In genomic region chr12:9739404-9740108, GRCh38 we compare ENCODE assay signal across 2 cellular contexts.
TF ChIP-seq lines count a peak whose summit lies in the region.

No MANE protein-coding gene starts in this region.

TF ChIP-seq in K562, 482 proteins besides CTCF, POLR2A, EP300 and RAD21 (continues in another document):
- TF ChIP-seq SUPT5H (IDR thresholded peaks at IDR 0.05), result peak; percentile 56
- peak; percentile 47; the same call in 1 of the 2 replicates for TF ChIP-seq GABPB1 (CRISPR knock-in tag; IDR thresholded peaks at IDR 0.05)
- TF ChIP-seq VEZF1 (CRISPR knock-in tag; IDR thresholded peaks at IDR 0.05), result peak; percentile 80
- TF ChIP-seq RBFOX2 (IDR thresholded peaks at IDR 0.05; ENCODE audit: low read depth, low read length), result peak; percentile 70
- peak; percentile 73 for TF ChIP-seq ZFX (CRISPR knock-in tag; IDR thresholded peaks at IDR 0.05)
- TF ChIP-seq MAZ (CRISPR knock-in tag; conservative IDR thresholded peaks at IDR 0.05 in 1 of 2, IDR thresholded peaks at IDR 0.05 in 1 of 2), result peak; percentile 58 to 63
- peak; percentile 75 for TF ChIP-seq POLR2G (IDR thresholded peaks at IDR 0.05; ENCODE audit: low read depth, low read length)
- 0 out of 2 replicates have a peak, but pooled peaks have one; percentile 7 for TF ChIP-seq POLR2AphosphoS5 (IDR thresholded peaks at IDR 0.05; ENCODE audit: control insufficient read depth, insufficient read depth, low read depth, low read length)
- 0 out of 2 replicates have a peak, but pooled peaks have one; percentile 47 for TF ChIP-seq E2F3 (CRISPR knock-in tag; IDR thresholded peaks at IDR 0.05)
- TF ChIP-seq, protein P1, sequence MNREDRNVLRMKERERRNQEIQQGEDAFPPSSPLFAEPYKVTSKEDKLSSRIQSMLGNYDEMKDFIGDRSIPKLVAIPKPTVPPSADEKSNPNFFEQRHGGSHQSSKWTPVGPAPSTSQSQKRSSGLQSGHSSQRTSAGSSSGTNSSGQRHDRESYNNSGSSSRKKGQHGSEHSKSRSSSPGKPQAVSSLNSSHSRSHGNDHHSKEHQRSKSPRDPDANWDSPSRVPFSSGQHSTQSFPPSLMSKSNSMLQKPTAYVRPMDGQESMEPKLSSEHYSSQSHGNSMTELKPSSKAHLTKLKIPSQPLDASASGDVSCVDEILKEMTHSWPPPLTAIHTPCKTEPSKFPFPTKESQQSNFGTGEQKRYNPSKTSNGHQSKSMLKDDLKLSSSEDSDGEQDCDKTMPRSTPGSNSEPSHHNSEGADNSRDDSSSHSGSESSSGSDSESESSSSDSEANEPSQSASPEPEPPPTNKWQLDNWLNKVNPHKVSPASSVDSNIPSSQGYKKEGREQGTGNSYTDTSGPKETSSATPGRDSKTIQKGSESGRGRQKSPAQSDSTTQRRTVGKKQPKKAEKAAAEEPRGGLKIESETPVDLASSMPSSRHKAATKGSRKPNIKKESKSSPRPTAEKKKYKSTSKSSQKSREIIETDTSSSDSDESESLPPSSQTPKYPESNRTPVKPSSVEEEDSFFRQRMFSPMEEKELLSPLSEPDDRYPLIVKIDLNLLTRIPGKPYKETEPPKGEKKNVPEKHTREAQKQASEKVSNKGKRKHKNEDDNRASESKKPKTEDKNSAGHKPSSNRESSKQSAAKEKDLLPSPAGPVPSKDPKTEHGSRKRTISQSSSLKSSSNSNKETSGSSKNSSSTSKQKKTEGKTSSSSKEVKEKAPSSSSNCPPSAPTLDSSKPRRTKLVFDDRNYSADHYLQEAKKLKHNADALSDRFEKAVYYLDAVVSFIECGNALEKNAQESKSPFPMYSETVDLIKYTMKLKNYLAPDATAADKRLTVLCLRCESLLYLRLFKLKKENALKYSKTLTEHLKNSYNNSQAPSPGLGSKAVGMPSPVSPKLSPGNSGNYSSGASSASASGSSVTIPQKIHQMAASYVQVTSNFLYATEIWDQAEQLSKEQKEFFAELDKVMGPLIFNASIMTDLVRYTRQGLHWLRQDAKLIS (CRISPR knock-in tag; IDR thresholded peaks at IDR 0.05), result 0 out of 2 replicates have a peak, but pooled peaks have one; percentile 37
- peak; percentile 70 for TF ChIP-seq CXXC5 (CRISPR knock-in tag; IDR thresholded peaks at IDR 0.05)
- TF ChIP-seq TFAP4 (CRISPR knock-in tag; IDR thresholded peaks at IDR 0.05; ENCODE audit: borderline replicate concordance), result peak; percentile 76
- TF ChIP-seq, protein P2, sequence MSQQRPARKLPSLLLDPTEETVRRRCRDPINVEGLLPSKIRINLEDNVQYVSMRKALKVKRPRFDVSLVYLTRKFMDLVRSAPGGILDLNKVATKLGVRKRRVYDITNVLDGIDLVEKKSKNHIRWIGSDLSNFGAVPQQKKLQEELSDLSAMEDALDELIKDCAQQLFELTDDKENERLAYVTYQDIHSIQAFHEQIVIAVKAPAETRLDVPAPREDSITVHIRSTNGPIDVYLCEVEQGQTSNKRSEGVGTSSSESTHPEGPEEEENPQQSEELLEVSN (IDR thresholded peaks at IDR 0.05; ENCODE audit: borderline replicate concordance in 1 of 2, extremely low read depth in 1 of 2, insufficient read depth in 1 of 2, insufficient read length in 1 of 2, low read depth in 1 of 2, low read length in 1 of 2, poor library complexity in 1 of 2, severe bottlenecking in 1 of 2), result peak; percentile 19 to 77
- TF ChIP-seq POLR2B (IDR thresholded peaks at IDR 0.05; ENCODE audit: low read depth, partially characterized antibody), result peak; percentile 32
- 0 out of 2 replicates have a peak, but pooled peaks have one; percentile 11 for TF ChIP-seq EGR1 (conservative IDR thresholded peaks at IDR 0.05)
- peak; percentile 44; the same call in 1 of the 2 replicates for TF ChIP-seq ELF1 (tag; IDR thresholded peaks at IDR 0.05)
- peak in 1 of 2 experiments; percentile 63; a peak in 1 of 4 replicates for TF ChIP-seq KDM4B (IDR thresholded peaks at IDR 0.05; ENCODE audit: borderline replicate concordance in 2 of 2, low read depth in 1 of 2)
- peak; percentile 78 to 81 for TF ChIP-seq NRF1 (conservative IDR thresholded peaks at IDR 0.05 in 1 of 2, IDR thresholded peaks at IDR 0.05 in 1 of 2)
- peak; percentile 47; the same call in 1 of the 2 replicates for TF ChIP-seq PHF8 (IDR thresholded peaks at IDR 0.05; ENCODE audit: borderline replicate concordance, low read length)
- peak; percentile 48 for TF ChIP-seq DACH1 (IDR thresholded peaks at IDR 0.05; ENCODE audit: partially characterized antibody)
- 0 out of 2 replicates have a peak, but pooled peaks have one; percentile 2 for TF ChIP-seq CC2D1A (IDR thresholded peaks at IDR 0.05)
- TF ChIP-seq PHF20 (IDR thresholded peaks at IDR 0.05; ENCODE audit: partially characterized antibody), result peak; percentile 47
- peak; percentile 62; the same call in 1 of the 2 replicates for TF ChIP-seq RB1 (IDR thresholded peaks at IDR 0.05; ENCODE audit: low read depth)

TF ChIP-seq in HepG2, 621 proteins besides CTCF, POLR2A, EP300 and RAD21:
- TF ChIP-seq, protein P3, sequence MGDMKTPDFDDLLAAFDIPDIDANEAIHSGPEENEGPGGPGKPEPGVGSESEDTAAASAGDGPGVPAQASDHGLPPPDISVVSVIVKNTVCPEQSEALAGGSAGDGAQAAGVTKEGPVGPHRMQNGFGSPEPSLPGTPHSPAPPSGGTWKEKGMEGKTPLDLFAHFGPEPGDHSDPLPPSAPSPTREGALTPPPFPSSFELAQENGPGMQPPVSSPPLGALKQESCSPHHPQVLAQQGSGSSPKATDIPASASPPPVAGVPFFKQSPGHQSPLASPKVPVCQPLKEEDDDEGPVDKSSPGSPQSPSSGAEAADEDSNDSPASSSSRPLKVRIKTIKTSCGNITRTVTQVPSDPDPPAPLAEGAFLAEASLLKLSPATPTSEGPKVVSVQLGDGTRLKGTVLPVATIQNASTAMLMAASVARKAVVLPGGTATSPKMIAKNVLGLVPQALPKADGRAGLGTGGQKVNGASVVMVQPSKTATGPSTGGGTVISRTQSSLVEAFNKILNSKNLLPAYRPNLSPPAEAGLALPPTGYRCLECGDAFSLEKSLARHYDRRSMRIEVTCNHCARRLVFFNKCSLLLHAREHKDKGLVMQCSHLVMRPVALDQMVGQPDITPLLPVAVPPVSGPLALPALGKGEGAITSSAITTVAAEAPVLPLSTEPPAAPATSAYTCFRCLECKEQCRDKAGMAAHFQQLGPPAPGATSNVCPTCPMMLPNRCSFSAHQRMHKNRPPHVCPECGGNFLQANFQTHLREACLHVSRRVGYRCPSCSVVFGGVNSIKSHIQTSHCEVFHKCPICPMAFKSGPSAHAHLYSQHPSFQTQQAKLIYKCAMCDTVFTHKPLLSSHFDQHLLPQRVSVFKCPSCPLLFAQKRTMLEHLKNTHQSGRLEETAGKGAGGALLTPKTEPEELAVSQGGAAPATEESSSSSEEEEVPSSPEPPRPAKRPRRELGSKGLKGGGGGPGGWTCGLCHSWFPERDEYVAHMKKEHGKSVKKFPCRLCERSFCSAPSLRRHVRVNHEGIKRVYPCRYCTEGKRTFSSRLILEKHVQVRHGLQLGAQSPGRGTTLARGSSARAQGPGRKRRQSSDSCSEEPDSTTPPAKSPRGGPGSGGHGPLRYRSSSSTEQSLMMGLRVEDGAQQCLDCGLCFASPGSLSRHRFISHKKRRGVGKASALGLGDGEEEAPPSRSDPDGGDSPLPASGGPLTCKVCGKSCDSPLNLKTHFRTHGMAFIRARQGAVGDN (CRISPR knock-in tag; IDR thresholded peaks at IDR 0.05), result peak; percentile 65
- peak; percentile 52; the same call in 1 of the 2 replicates for TF ChIP-seq TFDP1 (CRISPR knock-in tag; IDR thresholded peaks at IDR 0.05; ENCODE audit: borderline replicate concordance)
- peak; percentile 51; the same call in 1 of the 2 replicates for TF ChIP-seq ZFY (CRISPR knock-in tag; IDR thresholded peaks at IDR 0.05)
- TF ChIP-seq GABPB1 (CRISPR knock-in tag; IDR thresholded peaks at IDR 0.05), result peak; percentile 59; the same call in 1 of the 2 replicates
- TF ChIP-seq E2F1 (CRISPR knock-in tag; IDR thresholded peaks at IDR 0.05), result 0 out of 2 replicates have a peak, but pooled peaks have one; percentile 42
- 0 out of 2 replicates have a peak, but pooled peaks have one; percentile 48 for TF ChIP-seq YEATS4 (CRISPR knock-in tag; IDR thresholded peaks at IDR 0.05; ENCODE audit: borderline replicate concordance)
- TF ChIP-seq TAF1 (CRISPR knock-in tag; IDR thresholded peaks at IDR 0.05), result 0 out of 2 replicates have a peak, but pooled peaks have one; percentile 25
- TF ChIP-seq ZMYM4 (CRISPR knock-in tag; IDR thresholded peaks at IDR 0.05), result 0 out of 2 replicates have a peak, but pooled peaks have one; percentile 30
- TF ChIP-seq, protein P4, sequence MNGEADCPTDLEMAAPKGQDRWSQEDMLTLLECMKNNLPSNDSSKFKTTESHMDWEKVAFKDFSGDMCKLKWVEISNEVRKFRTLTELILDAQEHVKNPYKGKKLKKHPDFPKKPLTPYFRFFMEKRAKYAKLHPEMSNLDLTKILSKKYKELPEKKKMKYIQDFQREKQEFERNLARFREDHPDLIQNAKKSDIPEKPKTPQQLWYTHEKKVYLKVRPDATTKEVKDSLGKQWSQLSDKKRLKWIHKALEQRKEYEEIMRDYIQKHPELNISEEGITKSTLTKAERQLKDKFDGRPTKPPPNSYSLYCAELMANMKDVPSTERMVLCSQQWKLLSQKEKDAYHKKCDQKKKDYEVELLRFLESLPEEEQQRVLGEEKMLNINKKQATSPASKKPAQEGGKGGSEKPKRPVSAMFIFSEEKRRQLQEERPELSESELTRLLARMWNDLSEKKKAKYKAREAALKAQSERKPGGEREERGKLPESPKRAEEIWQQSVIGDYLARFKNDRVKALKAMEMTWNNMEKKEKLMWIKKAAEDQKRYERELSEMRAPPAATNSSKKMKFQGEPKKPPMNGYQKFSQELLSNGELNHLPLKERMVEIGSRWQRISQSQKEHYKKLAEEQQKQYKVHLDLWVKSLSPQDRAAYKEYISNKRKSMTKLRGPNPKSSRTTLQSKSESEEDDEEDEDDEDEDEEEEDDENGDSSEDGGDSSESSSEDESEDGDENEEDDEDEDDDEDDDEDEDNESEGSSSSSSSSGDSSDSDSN (CRISPR knock-in tag; IDR thresholded peaks at IDR 0.05), result peak; percentile 55; the same call in 1 of the 2 replicates
- 0 out of 2 replicates have a peak, but pooled peaks have one; percentile 28 for TF ChIP-seq HDAC1 (CRISPR knock-in tag; IDR thresholded peaks at IDR 0.05)
- TF ChIP-seq, protein P5, sequence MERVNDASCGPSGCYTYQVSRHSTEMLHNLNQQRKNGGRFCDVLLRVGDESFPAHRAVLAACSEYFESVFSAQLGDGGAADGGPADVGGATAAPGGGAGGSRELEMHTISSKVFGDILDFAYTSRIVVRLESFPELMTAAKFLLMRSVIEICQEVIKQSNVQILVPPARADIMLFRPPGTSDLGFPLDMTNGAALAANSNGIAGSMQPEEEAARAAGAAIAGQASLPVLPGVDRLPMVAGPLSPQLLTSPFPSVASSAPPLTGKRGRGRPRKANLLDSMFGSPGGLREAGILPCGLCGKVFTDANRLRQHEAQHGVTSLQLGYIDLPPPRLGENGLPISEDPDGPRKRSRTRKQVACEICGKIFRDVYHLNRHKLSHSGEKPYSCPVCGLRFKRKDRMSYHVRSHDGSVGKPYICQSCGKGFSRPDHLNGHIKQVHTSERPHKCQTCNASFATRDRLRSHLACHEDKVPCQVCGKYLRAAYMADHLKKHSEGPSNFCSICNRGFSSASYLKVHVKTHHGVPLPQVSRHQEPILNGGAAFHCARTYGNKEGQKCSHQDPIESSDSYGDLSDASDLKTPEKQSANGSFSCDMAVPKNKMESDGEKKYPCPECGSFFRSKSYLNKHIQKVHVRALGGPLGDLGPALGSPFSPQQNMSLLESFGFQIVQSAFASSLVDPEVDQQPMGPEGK (CRISPR knock-in tag; IDR thresholded peaks at IDR 0.05), result 0 out of 2 replicates have a peak, but pooled peaks have one; percentile 15
- peak; percentile 49; the same call in 1 of the 2 replicates for TF ChIP-seq NFYB (CRISPR knock-in tag; IDR thresholded peaks at IDR 0.05)
- 0 out of 2 replicates have a peak, but pooled peaks have one; percentile 41 for TF ChIP-seq HOXA3 (CRISPR knock-in tag; IDR thresholded peaks at IDR 0.05)
- TF ChIP-seq ZFX (CRISPR knock-in tag; IDR thresholded peaks at IDR 0.05; ENCODE audit: low read depth), result 0 out of 2 replicates have a peak, but pooled peaks have one; percentile 24
- TF ChIP-seq PHF8 (CRISPR knock-in tag; IDR thresholded peaks at IDR 0.05), result peak; percentile 41
